Comparison of ENCODE assay signal across 17 cellular contexts in the genomic region with DNA sequence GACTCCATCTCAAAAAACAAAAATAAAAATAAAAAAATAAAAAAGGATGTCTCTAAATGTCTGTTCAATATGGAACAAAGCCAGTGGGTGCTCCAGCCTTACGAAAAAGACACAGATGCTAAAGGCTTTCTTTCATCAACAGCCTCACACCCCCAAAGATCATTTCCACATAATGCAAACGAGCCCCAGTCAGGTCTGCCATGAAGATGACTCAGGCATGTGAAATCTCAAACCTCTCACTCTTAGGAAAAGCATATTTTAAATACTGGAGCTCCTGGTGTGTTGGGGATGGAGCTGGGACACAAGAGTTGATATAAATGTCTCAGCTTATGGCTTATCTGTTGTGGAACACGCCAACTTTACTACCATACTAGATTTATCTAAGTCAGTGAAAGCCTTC. TPM values are rescaled to one million over a fixed set of nuclear protein-coding genes. Genes with fewer than 3 reads are reported as not detected.
DNase-seq lines count a peak whose midpoint lies in the region; ATAC-seq, FAIRE-seq and TF ChIP-seq lines count a peak whose summit lies in the region.
"Had no signal": no experiment of that assay in that cellular context is flagged by ENCODE, and none has a peak within 500 bp of the region (broad histone marks: within the 10 kb centered on the region; RNA-seq: fewer than 3 reads in every experiment).

No MANE protein-coding gene starts in this region.

- H3K4me3 ChIP-seq in A549 (no peak overlapping the region), astrocyte of the spinal cord (ENCODE audit: low read depth, low read length) (no peak overlapping the region), foreskin fibroblast (ENCODE audit: low read depth in 1 of 2, low read length in 2 of 2) (no peak overlapping the region)
- H3K4me3 ChIP-seq: gastroesophageal sphincter, SJCRH30, thyroid gland had no signal

- DNase-seq in A549 (ENCODE audit: low read depth in 1 of 2, low spot score in 1 of 2) (no peak), HFFc6 (peak; percentile 55), astrocyte of the spinal cord (ENCODE audit: low read depth, low spot score) (peak; percentile 60), foreskin fibroblast (peak; percentile 55 to 67), HPDE6-E6E7 (ENCODE audit: extremely low spot score) (no peak), DMS 273 (lab: John Stamatoyannopoulos, UW; ENCODE audit: unreplicated experiment) (no peak)
- DNase-seq: activated CD4-positive, alpha-beta memory T cell treated with anti-CD3 and anti-CD28 coated beads for 36 hours; aorta; NCI-H1048; NCI-H2227 treated with DMSO at 0.1 percent for 48 hours; SJCRH30; stimulated activated CD4-positive, alpha-beta T cell treated with anti-CD3 and anti-CD28 coated beads, Interleukin-4, amount 100 ng/mL, for 24 hours; thyroid gland had no signal

- peaks cover 3% of the 10 kb centered on the region; the same call in 1 of the 2 replicates for H3K27me3 Mint-ChIP-seq in HFFc6 (ENCODE audit: insufficient read depth)
- H3K27me3 Mint-ChIP-seq: activated CD4-positive, alpha-beta memory T cell treated with anti-CD3 and anti-CD28 coated beads for 36 hours had no signal

- peak overlapping the region; percentile 55 for H3K27ac Mint-ChIP-seq in HFFc6
- H3K27ac Mint-ChIP-seq: activated CD4-positive, alpha-beta memory T cell treated with anti-CD3 and anti-CD28 coated beads for 36 hours had no signal

- no peak overlapping the region for H3K4me3 Mint-ChIP-seq in HFFc6
- H3K4me3 Mint-ChIP-seq: activated CD4-positive, alpha-beta memory T cell treated with anti-CD3 and anti-CD28 coated beads for 36 hours had no signal

- peaks cover 67% of the 10 kb centered on the region for H3K4me1 Mint-ChIP-seq in HFFc6 (ENCODE audit: low read depth)

- no peak for TF ChIP-seq EP300 in A549 (IDR thresholded peaks at IDR 0.05)

- CTCF ChIA-PET in A549 (lab: Yijun Ruan, JAX), result interaction anchor here (6.3 to 9.9 kb wide), 4 partner anchors 22 to 591 kb away, joined by 103 to 334 read pairs (median 192); partner anchors contain the start of gene SOCS2

- 30% methylated on average over 3 of the region's 3 CpGs for WGBS in A549 (ENCODE audit: missing lambda C conversion rate)

- peaks cover 28% of the 10 kb centered on the region; the same call in 2 of the 3 replicates for H3K4me1 ChIP-seq in A549

- TF ChIP-seq RAD21 in A549 (conservative IDR thresholded peaks at IDR 0.05 in 1 of 2, IDR thresholded peaks at IDR 0.05 in 1 of 2), result no peak

- no peaks in the 10 kb centered on the region for H3K9me3 ChIP-seq in A549
- H3K9me3 ChIP-seq: gastroesophageal sphincter, SJCRH30, thyroid gland had no signal

- POLR2A ChIA-PET in A549 (lab: Yijun Ruan, JAX), result interaction anchor here (1.0 to 1.6 kb wide), 2 partner anchors 529 to 572 kb away, joined by 3 to 4 read pairs; no protein-coding TSS in a partner anchor

- H3K9me3 Mint-ChIP-seq in HFFc6, result no peaks in the 10 kb centered on the region
- H3K9me3 Mint-ChIP-seq: activated CD4-positive, alpha-beta memory T cell treated with anti-CD3 and anti-CD28 coated beads for 36 hours; activated T-helper 2 cell treated with anti-CD3 and anti-CD28 coated beads, Interferon-gamma antibody, Interleukin-2, Interleukin-4, amounts not matched to agents 10 μg/mL and 5 μg/mL and 100 μg/mL, durations not matched to agents 14 hours and 24 hours and 36 hours had no signal

- in situ Hi-C loops in astrocyte of the spinal cord (cut with HindIII; ENCODE audit: low sequenced_read_pairs), result no loop called here

- no peak for ATAC-seq in A549
- ATAC-seq in GM21423 (IDR thresholded peaks at IDR 0.05; ENCODE audit: unreplicated experiment), result no peak
- ATAC-seq in HG03442 (IDR thresholded peaks at IDR 0.05; ENCODE audit: unreplicated experiment), result no peak
- ATAC-seq: gastroesophageal sphincter had no signal

- H3K27ac ChIP-seq in A549, result peak overlapping the region; percentile 15 to 85; a peak in 2 of 6 replicates
- H3K27ac ChIP-seq: gastroesophageal sphincter, SJCRH30, thyroid gland had no signal

- 0 out of 3 replicates have a peak overlapping the region, but pooled peaks have one; percentile 12 for H3K4me2 ChIP-seq in A549

- TF ChIP-seq POLR2A in A549 (IDR thresholded peaks at IDR 0.05; ENCODE audit: low read length), result no peak

- TF ChIP-seq CTCF in A549 (IDR thresholded peaks at IDR 0.05) (no peak), HFFc6 (IDR thresholded peaks at IDR 0.05) (no peak), astrocyte of the spinal cord (IDR thresholded peaks at IDR 0.05; ENCODE audit: low read depth, low read length) (no peak), foreskin fibroblast (IDR thresholded peaks at IDR 0.05; ENCODE audit: low read depth, low read length) (no peak)

- FAIRE-seq in A549 (lab: Jason Lieb, UNC), result no peak

- peaks cover 2% of the 10 kb centered on the region; the same call in 1 of the 2 replicates for H3K36me3 Mint-ChIP-seq in HFFc6 (ENCODE audit: low read depth)
- H3K36me3 Mint-ChIP-seq: activated CD4-positive, alpha-beta memory T cell treated with anti-CD3 and anti-CD28 coated beads for 36 hours had no signal

TF ChIP-seq in A549, 52 proteins besides CTCF, POLR2A, EP300 and RAD21:
- TF ChIP-seq FOSB (CRISPR knock-in tag; IDR thresholded peaks at IDR 0.05), result no peak
- no peak for TF ChIP-seq MAFK (IDR thresholded peaks at IDR 0.05; ENCODE audit: partially characterized antibody)
- no peak for TF ChIP-seq FOSL2 (IDR thresholded peaks at IDR 0.05)
- TF ChIP-seq FOSL2 (CRISPR knock-in tag; IDR thresholded peaks at IDR 0.05), result peak; percentile 14; the same call in 1 of the 2 replicates
- TF ChIP-seq GATA3 (IDR thresholded peaks at IDR 0.05; ENCODE audit: borderline replicate concordance), result no peak
- no peak for TF ChIP-seq TFCP2L1 (CRISPR knock-in tag; IDR thresholded peaks at IDR 0.05)
TF ChIP-seq in A549: peak in this region for 1.

RNA-seq across cellular contexts. Expression of gene PLXNC1, which starts 49.9 kb away (rescaled TPM):
- polyA plus RNA-seq in A549 (2011; rRNA removed) (0.50 and 1.4 TPM in 2 replicates), A549 (2017; fragmentation: RNase III; extraction: RNeasy Plus Mini Kit Qiagen cat#74134 plus additional on column Dnase treatment) (0.12 to 0.18 TPM (median 0.13 TPM) in 3 replicates)
- 0.01 and 0.05 TPM in 2 replicates for polyA plus RNA-seq in A549 (2012; cell fraction: cytosol; rRNA removed)
- 0.06 and 0.45 TPM in 2 replicates for polyA plus RNA-seq in A549 (2012; cell fraction: nucleus; rRNA removed)
- polyA minus RNA-seq in A549 (2011; rRNA and poly(A)+ RNA removed), result 1.1 and 1.2 TPM in 2 replicates
- under 1 TPM; 0.18 to 0.40 (median 0.22) TPM for total RNA-seq in HFFc6 (2021; fragmentation: NEBNext Ultra II Directional; extraction: Animal tissue kit (Norgen Biotek cat#: 25700))

Comparison
In these comparisons a context has a peak if more than half of its experiments do, and no peak if none do; other contexts are left out.
1. DNase-seq: peak in HFFc6 (single experiment), astrocyte of the spinal cord (single experiment) and foreskin fibroblast (2 of 2); none in A549 (0 of 2), HPDE6-E6E7 (single experiment) and DMS 273 (single experiment).